Comparison of ENCODE assay signal across 28 cellular contexts in genomic region chrX:44474410-44474809, GRCh38.
DNase-seq lines count a peak whose midpoint lies in the region; ATAC-seq, FAIRE-seq and TF ChIP-seq lines count a peak whose summit lies in the region.
"Had no signal": no experiment of that assay in that cellular context is flagged by ENCODE, and none has a peak within 500 bp of the region (broad histone marks: within the 10 kb centered on the region; RNA-seq: fewer than 3 reads in every experiment).

No MANE protein-coding gene starts in this region.

- ATAC-seq in naive thymus-derived CD8-positive, alpha-beta T cell, result no peak
- ATAC-seq: activated CD8-positive, alpha-beta T cell treated with anti-CD3 and anti-CD28 coated beads for 36 hours had no signal

- no peak overlapping the region for H2AFZ ChIP-seq in keratinocyte (ENCODE audit: control insufficient read depth, low read length)

- peak; percentile 29 for DNase-seq in ELR (ENCODE audit: low read depth)
- peak; percentile 39 for DNase-seq in MV-4-11 (lab: John Stamatoyannopoulos, UW)
- DNase-seq in cardiac fibroblast (ENCODE audit: low read depth in 2 of 2), result peak; percentile 18 to 19
- DNase-seq in keratinocyte (ENCODE audit: low read depth, low spot score), result no peak
- DNase-seq in anterior cingulate cortex (lab: John Stamatoyannopoulos, UW), result no peak
- DNase-seq in naive thymus-derived CD8-positive, alpha-beta T cell, result no peak
- no peak for DNase-seq in Calu3
- no peak for DNase-seq in GM19238 (ENCODE audit: insufficient read length, low spot score)
- DNase-seq: activated B cell treated with CpG ODN at 0.5 μM for 24 hours; activated CD8-positive, alpha-beta T cell treated with anti-CD3 and anti-CD28 coated beads for 36 hours; activated effector memory CD4-positive, alpha-beta T cell treated with anti-CD3 and anti-CD28 coated beads, Interleukin-2, amount 50 U/mL, for 16 hours; activated T-cell treated with anti-CD3 and anti-CD28 coated beads for 4 hours; CD4-positive, CD25-positive, alpha-beta regulatory T cell; Karpas-422; kidney; NCI-H1417 treated with DMSO at 0.1 percent for 48 hours; NCI-H2171; NCI-H69; stimulated activated CD4-positive, alpha-beta T cell treated with anti-CD3 and anti-CD28 coated beads, Interleukin-2, amount 100 ng/mL, for 48 hours; stimulated activated naive CD4-positive, alpha-beta T cell treated with Interleukin-2 at 50 U/mL for 16 hours; thyroid gland had no signal

- H4K20me1 ChIP-seq in keratinocyte (ENCODE audit: control insufficient read depth, extremely low read depth, insufficient read depth, low read length), result no peaks in the 10 kb centered on the region

- H3K4me3 ChIP-seq in cardiac fibroblast (replicated peaks in 1 of 2; ENCODE audit: low read depth in 2 of 2, low read length in 2 of 2), result no peak overlapping the region
- no peak overlapping the region for H3K4me3 ChIP-seq in keratinocyte (ENCODE audit: control insufficient read depth in 2 of 3, extremely low read depth in 1 of 3, insufficient read depth in 2 of 3, low read depth in 1 of 3, low read length in 3 of 3)
- H3K4me3 ChIP-seq: cardiac muscle cell, lung, thyroid gland had no signal

- dilution Hi-C loops in keratinocyte (cut with MboI; ENCODE audit: extremely low pct_ligation_motif_present, low sequenced_read_pairs), result no loop called here

- POLR2A ChIA-PET in naive thymus-derived CD8-positive, alpha-beta T cell (lab: Charles Lee), result no interaction called here

- peaks cover 0 to 1% (median 0%) of the 10 kb centered on the region in 4 donors for H3K4me1 Mint-ChIP-seq in naive thymus-derived CD8-positive, alpha-beta T cell
- H3K4me1 Mint-ChIP-seq in Calu3 (ENCODE audit: low read depth, unreplicated experiment), result no peaks in the 10 kb centered on the region
- H3K4me1 Mint-ChIP-seq: activated B cell treated with CpG ODN at 0.5 μM for 24 hours had no signal

- no peaks in the 10 kb centered on the region for H3K9me3 Mint-ChIP-seq in naive thymus-derived CD8-positive, alpha-beta T cell
- peaks cover 1% of the 10 kb centered on the region for H3K9me3 Mint-ChIP-seq in Calu3 (ENCODE audit: low read depth, unreplicated experiment)
- H3K9me3 Mint-ChIP-seq: activated B cell treated with CpG ODN at 0.5 μM for 24 hours; activated CD8-positive, alpha-beta T cell treated with anti-CD3 and anti-CD28 coated beads for 36 hours; CD4-positive, CD25-positive, alpha-beta regulatory T cell; dendritic cell treated with granulocyte-macrophage colony-stimulating factor and Interleukin-4, amounts not matched to agents 40 ng/mL and 50 ng/mL, for 4 days had no signal

- H3K36me3 Mint-ChIP-seq in naive thymus-derived CD8-positive, alpha-beta T cell, result no peaks in the 10 kb centered on the region
- no peaks in the 10 kb centered on the region for H3K36me3 Mint-ChIP-seq in Calu3 (ENCODE audit: insufficient read depth, unreplicated experiment)
- H3K36me3 Mint-ChIP-seq: CD4-positive, CD25-positive, alpha-beta regulatory T cell had no signal

- H3K9ac ChIP-seq in keratinocyte (ENCODE audit: control insufficient read depth, extremely low read depth, insufficient read depth, low read length), result no peak overlapping the region

- no peak overlapping the region for H3K27ac ChIP-seq in keratinocyte (ENCODE audit: control insufficient read depth, insufficient read depth, low read length)
- H3K27ac ChIP-seq: cardiac muscle cell, neutrophil, thyroid gland had no signal

- no peaks in the 10 kb centered on the region for H3K9me3 ChIP-seq in keratinocyte (ENCODE audit: control insufficient read depth, low read depth, low read length)
- H3K9me3 ChIP-seq: neutrophil, thyroid gland had no signal

- no peaks in the 10 kb centered on the region for H3K27me3 Mint-ChIP-seq in naive thymus-derived CD8-positive, alpha-beta T cell
- H3K27me3 Mint-ChIP-seq in Calu3 (ENCODE audit: unreplicated experiment), result no peaks in the 10 kb centered on the region
- H3K27me3 Mint-ChIP-seq: activated B cell treated with CpG ODN at 0.5 μM for 24 hours; activated CD8-positive, alpha-beta T cell treated with anti-CD3 and anti-CD28 coated beads for 36 hours; CD4-positive, CD25-positive, alpha-beta regulatory T cell; dendritic cell treated with granulocyte-macrophage colony-stimulating factor and Interleukin-4, amounts not matched to agents 40 ng/mL and 50 ng/mL, for 4 days had no signal

- no peak overlapping the region for H3K27ac Mint-ChIP-seq in naive thymus-derived CD8-positive, alpha-beta T cell
- H3K27ac Mint-ChIP-seq in Calu3 (ENCODE audit: unreplicated experiment), result no peak overlapping the region
- H3K27ac Mint-ChIP-seq: activated B cell treated with CpG ODN at 0.5 μM for 24 hours; activated CD8-positive, alpha-beta T cell treated with anti-CD3 and anti-CD28 coated beads for 36 hours; CD4-positive, CD25-positive, alpha-beta regulatory T cell; dendritic cell treated with granulocyte-macrophage colony-stimulating factor and Interleukin-4, amounts not matched to agents 40 ng/mL and 50 ng/mL, for 4 days had no signal

- intact Hi-C loops in Calu3 (cut with micrococcal nuclease; ENCODE audit: unreplicated experiment), result no loop called here

- no peaks in the 10 kb centered on the region for H3K4me1 ChIP-seq in keratinocyte (ENCODE audit: control insufficient read depth, extremely low read depth, insufficient read depth, low read length)
- H3K4me1 ChIP-seq: thyroid gland had no signal

- no peaks in the 10 kb centered on the region for H3K79me2 ChIP-seq in keratinocyte (ENCODE audit: control insufficient read depth, insufficient read depth, low read length)

- FAIRE-seq in keratinocyte (lab: Jason Lieb, UNC), result peak; percentile 17
- FAIRE-seq: endometrium, frontal cortex, GM12891 had no signal

- no peaks in the 10 kb centered on the region for H3K9me1 ChIP-seq in keratinocyte (ENCODE audit: control insufficient read depth, extremely low read depth, insufficient read depth, low read length)

- H3K27me3 ChIP-seq in keratinocyte (ENCODE audit: control insufficient read depth, extremely low read depth, insufficient read depth, low read length), result no peaks in the 10 kb centered on the region
- H3K27me3 ChIP-seq: cardiac muscle cell, neutrophil, thyroid gland had no signal

- H3K4me3 Mint-ChIP-seq in naive thymus-derived CD8-positive, alpha-beta T cell, result no peak overlapping the region
- H3K4me3 Mint-ChIP-seq in Calu3 (ENCODE audit: low read depth, unreplicated experiment), result no peak overlapping the region
- H3K4me3 Mint-ChIP-seq: activated B cell treated with CpG ODN at 0.5 μM for 24 hours; activated CD8-positive, alpha-beta T cell treated with anti-CD3 and anti-CD28 coated beads for 36 hours; CD4-positive, CD25-positive, alpha-beta regulatory T cell; dendritic cell treated with granulocyte-macrophage colony-stimulating factor and Interleukin-4, amounts not matched to agents 40 ng/mL and 50 ng/mL, for 4 days had no signal

- TF ChIP-seq CTCF in cardiac fibroblast (IDR thresholded peaks at IDR 0.05; ENCODE audit: low read depth, low read length), result no peak
- TF ChIP-seq CTCF in keratinocyte (optimal IDR thresholded peaks at IDR 0.05 in 1 of 3, IDR thresholded peaks at IDR 0.05 in 1 of 3, conservative IDR thresholded peaks at IDR 0.05 in 1 of 3; ENCODE audit: extremely low read depth in 1 of 3, insufficient read depth in 2 of 3, low read length in 3 of 3), result no peak
- TF ChIP-seq CTCF in Calu3 (IDR thresholded peaks at IDR 0.05; ENCODE audit: unreplicated experiment), result no peak

- CTCF ChIA-PET in Calu3 (lab: Charles Lee), result no interaction called here

- BruUV-seq in Calu3 (replicated peaks; lab: Mats Ljungman, UMichigan), result no TSS peak

- no peak overlapping the region for H3K4me2 ChIP-seq in keratinocyte (ENCODE audit: control insufficient read depth, extremely low read depth, insufficient read depth, low read depth, low read length)

- no peaks in the 10 kb centered on the region for H3K36me3 ChIP-seq in keratinocyte (ENCODE audit: control insufficient read depth in 2 of 2, extremely low read depth in 1 of 2, insufficient read depth in 2 of 2, low read length in 2 of 2)
- H3K36me3 ChIP-seq: cardiac muscle cell, neutrophil, thyroid gland had no signal

Comparison
In these comparisons a context has a peak if more than half of its experiments do, and no peak if none do; other contexts are left out.
1. DNase-seq: peak in ELR (single experiment), MV-4-11 (single experiment) and cardiac fibroblast (2 of 2); none in keratinocyte (single experiment), anterior cingulate cortex (0 of 58), naive thymus-derived CD8-positive, alpha-beta T cell (0 of 10), Calu3 (single experiment) and GM19238 (single experiment).